1 cellular context compared by ENCODE assay signal in the genomic region with DNA sequence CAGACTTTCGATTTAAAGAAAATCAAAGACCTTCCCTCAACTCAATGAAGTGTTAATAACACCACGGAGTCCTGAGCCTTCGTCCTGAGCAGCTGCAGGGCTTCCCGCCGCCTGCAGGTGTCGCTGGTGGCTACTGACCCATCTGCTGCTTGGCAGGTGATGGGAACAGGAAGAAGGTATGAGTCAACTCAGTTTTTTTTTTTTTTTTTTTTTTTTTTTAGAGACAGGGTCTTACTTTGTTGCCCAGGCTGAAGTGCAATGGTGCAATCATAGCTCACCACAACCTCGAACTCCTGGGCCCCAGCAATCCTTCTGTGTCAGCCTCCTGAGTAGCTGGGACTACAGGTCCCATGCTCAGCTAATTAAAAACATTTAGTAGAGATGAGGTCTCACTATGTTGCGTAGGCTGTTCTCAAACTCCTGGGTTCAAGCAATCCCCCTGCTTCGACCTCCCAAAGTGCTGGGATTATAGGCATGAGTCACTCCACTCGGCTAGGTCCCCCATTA.
TF ChIP-seq lines count a peak whose summit lies in the region.

No MANE protein-coding gene starts in this region.

TF ChIP-seq in HepG2, 621 proteins besides CTCF, POLR2A, EP300 and RAD21 (continued from another document):
- TF ChIP-seq ZNF234 (CRISPR knock-in tag; conservative IDR thresholded peaks at IDR 0.05) (no peak), NFYB (CRISPR knock-in tag; IDR thresholded peaks at IDR 0.05) (no peak), STAG1 (CRISPR knock-in tag; IDR thresholded peaks at IDR 0.05) (peak; percentile 51)
TF ChIP-seq in HepG2: peak in this region for 4.
